1 cellular context compared by ENCODE assay signal in the genomic region with DNA sequence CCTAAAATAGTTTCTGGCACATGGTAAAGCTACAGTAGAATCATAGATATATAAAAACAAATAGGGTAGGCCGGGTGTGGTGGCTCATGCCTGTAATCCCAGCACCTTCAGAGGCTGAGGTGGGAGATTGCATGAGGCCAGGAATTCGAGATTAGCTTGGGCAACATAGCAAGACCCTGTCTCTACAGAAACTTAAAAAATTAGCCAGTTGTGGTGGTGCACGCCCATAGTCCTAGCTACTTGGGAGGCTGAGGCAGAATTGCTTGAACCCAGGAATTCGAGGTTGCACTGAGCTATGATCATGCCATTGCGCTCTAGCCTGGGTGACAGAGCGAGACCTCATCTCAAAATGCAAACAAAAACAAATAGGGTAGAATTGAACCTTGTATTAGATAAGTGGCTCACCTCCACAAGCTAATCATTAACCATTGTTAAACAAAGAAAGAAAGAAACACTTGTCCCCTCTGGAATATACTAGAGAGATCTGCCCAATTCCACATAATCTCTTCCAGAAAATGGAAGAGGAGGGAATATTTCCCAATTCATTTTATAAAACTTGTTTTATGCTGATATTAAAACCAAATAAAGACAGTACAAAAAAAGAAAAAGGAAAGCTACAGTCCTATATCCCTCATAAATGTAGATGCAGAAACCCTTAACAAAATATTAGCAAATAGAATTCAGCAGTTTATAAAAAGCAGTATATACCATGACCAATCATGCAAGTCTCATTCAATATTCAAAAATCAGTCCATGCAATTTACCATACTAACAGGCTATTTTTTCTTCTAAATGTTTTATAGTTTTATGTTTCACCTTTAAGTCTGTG.
TF ChIP-seq lines count a peak whose summit lies in the region.

No MANE protein-coding gene starts in this region.

TF ChIP-seq in HepG2, 621 proteins besides CTCF, POLR2A, EP300 and RAD21 (continued from another document and continues in another):
- TF ChIP-seq, protein P1, sequence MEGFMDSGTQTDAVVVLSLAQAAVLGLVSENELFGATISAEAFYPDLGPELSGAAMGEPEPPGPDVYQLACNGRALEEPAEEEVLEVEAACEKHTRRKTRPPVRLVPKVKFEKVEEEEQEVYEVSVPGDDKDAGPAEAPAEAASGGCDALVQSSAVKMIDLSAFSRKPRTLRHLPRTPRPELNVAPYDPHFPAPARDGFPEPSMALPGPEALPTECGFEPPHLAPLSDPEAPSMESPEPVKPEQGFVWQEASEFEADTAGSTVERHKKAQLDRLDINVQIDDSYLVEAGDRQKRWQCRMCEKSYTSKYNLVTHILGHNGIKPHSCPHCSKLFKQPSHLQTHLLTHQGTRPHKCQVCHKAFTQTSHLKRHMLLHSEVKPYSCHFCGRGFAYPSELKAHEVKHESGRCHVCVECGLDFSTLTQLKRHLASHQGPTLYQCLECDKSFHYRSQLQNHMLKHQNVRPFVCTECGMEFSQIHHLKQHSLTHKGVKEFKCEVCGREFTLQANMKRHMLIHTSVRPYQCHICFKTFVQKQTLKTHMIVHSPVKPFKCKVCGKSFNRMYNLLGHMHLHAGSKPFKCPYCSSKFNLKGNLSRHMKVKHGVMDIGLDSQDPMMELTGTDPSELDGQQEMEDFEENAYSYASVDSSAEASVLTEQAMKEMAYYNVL (CRISPR knock-in tag; IDR thresholded peaks at IDR 0.05; ENCODE audit: borderline replicate concordance) = no peak
- TF ChIP-seq ZSCAN9 (CRISPR knock-in tag; IDR thresholded peaks at IDR 0.05; ENCODE audit: borderline replicate concordance) = peak; percentile 61
- no peak for TF ChIP-seq ZNF17 (CRISPR knock-in tag; IDR thresholded peaks at IDR 0.05)
- TF ChIP-seq, protein P2, sequence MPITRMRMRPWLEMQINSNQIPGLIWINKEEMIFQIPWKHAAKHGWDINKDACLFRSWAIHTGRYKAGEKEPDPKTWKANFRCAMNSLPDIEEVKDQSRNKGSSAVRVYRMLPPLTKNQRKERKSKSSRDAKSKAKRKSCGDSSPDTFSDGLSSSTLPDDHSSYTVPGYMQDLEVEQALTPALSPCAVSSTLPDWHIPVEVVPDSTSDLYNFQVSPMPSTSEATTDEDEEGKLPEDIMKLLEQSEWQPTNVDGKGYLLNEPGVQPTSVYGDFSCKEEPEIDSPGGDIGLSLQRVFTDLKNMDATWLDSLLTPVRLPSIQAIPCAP (CRISPR knock-in tag; IDR thresholded peaks at IDR 0.05; ENCODE audit: low read depth) = no peak
- TF ChIP-seq KDM4B (CRISPR knock-in tag; IDR thresholded peaks at IDR 0.05) = peak; percentile 76; the same call in 1 of the 2 replicates
- peak; percentile 76; the same call in 1 of the 2 replicates for TF ChIP-seq FOXJ3 (CRISPR knock-in tag; IDR thresholded peaks at IDR 0.05; ENCODE audit: borderline replicate concordance)
- no peak for TF ChIP-seq ZSCAN31 (CRISPR knock-in tag; IDR thresholded peaks at IDR 0.05; ENCODE audit: low read depth)
- TF ChIP-seq, protein P3, sequence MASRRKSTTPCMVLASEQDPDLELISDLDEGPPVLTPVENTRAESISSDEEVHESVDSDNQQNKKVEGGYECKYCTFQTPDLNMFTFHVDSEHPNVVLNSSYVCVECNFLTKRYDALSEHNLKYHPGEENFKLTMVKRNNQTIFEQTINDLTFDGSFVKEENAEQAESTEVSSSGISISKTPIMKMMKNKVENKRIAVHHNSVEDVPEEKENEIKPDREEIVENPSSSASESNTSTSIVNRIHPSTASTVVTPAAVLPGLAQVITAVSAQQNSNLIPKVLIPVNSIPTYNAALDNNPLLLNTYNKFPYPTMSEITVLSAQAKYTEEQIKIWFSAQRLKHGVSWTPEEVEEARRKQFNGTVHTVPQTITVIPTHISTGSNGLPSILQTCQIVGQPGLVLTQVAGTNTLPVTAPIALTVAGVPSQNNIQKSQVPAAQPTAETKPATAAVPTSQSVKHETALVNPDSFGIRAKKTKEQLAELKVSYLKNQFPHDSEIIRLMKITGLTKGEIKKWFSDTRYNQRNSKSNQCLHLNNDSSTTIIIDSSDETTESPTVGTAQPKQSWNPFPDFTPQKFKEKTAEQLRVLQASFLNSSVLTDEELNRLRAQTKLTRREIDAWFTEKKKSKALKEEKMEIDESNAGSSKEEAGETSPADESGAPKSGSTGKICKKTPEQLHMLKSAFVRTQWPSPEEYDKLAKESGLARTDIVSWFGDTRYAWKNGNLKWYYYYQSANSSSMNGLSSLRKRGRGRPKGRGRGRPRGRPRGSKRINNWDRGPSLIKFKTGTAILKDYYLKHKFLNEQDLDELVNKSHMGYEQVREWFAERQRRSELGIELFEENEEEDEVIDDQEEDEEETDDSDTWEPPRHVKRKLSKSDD (CRISPR knock-in tag; IDR thresholded peaks at IDR 0.05; ENCODE audit: low read depth) = no peak
- peak; percentile 92 for TF ChIP-seq AHR (CRISPR knock-in tag; IDR thresholded peaks at IDR 0.05)
- peak; percentile 87 for TF ChIP-seq REPIN1 (CRISPR knock-in tag; IDR thresholded peaks at IDR 0.05; ENCODE audit: borderline replicate concordance, low read depth)
- TF ChIP-seq, protein P4, sequence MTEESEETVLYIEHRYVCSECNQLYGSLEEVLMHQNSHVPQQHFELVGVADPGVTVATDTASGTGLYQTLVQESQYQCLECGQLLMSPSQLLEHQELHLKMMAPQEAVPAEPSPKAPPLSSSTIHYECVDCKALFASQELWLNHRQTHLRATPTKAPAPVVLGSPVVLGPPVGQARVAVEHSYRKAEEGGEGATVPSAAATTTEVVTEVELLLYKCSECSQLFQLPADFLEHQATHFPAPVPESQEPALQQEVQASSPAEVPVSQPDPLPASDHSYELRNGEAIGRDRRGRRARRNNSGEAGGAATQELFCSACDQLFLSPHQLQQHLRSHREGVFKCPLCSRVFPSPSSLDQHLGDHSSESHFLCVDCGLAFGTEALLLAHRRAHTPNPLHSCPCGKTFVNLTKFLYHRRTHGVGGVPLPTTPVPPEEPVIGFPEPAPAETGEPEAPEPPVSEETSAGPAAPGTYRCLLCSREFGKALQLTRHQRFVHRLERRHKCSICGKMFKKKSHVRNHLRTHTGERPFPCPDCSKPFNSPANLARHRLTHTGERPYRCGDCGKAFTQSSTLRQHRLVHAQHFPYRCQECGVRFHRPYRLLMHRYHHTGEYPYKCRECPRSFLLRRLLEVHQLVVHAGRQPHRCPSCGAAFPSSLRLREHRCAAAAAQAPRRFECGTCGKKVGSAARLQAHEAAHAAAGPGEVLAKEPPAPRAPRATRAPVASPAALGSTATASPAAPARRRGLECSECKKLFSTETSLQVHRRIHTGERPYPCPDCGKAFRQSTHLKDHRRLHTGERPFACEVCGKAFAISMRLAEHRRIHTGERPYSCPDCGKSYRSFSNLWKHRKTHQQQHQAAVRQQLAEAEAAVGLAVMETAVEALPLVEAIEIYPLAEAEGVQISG (CRISPR knock-in tag; IDR thresholded peaks at IDR 0.05) = peak; percentile 79
- peak; percentile 94 for TF ChIP-seq RXRB (CRISPR knock-in tag; IDR thresholded peaks at IDR 0.05; ENCODE audit: borderline replicate concordance)
- TF ChIP-seq ZFX (CRISPR knock-in tag; IDR thresholded peaks at IDR 0.05; ENCODE audit: low read depth) = 0 out of 2 replicates have a peak, but pooled peaks have one; percentile 23
- peak; percentile 93 for TF ChIP-seq ASH2L (IDR thresholded peaks at IDR 0.05; ENCODE audit: insufficient read length, low read depth, low read length)
- TF ChIP-seq, protein P5, sequence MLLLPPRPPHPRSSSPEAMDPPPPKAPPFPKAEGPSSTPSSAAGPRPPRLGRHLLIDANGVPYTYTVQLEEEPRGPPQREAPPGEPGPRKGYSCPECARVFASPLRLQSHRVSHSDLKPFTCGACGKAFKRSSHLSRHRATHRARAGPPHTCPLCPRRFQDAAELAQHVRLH (CRISPR knock-in tag; IDR thresholded peaks at IDR 0.05; ENCODE audit: borderline replicate concordance, low read depth) = peak; percentile 95; the same call in 1 of the 2 replicates
- TF ChIP-seq, protein P6, sequence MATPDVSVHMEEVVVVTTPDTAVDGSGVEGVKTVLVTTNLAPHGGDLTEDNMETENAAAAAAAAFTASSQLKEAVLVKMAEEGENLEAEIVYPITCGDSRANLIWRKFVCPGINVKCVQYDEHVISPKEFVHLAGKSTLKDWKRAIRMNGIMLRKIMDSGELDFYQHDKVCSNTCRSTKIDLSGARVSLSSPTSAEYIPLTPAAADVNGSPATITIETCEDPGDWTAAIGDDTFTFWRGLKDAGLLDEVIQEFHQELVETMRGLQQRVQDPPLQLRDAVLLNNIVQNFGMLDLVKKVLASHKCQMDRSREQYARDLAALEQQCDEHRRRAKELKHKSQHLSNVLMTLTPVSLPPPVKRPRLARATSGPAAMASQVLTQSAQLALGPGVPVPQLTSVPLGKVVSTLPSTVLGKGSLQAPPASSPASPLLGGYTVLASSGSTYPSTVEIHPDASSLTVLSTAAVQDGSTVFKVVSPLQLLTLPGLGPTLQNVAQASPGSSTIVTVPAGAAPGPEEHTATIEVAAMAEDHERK (CRISPR knock-in tag; IDR thresholded peaks at IDR 0.05; ENCODE audit: low read depth) = no peak
- no peak for TF ChIP-seq PRPF4 (IDR thresholded peaks at IDR 0.05; ENCODE audit: low read depth, low read length, poor library complexity, severe bottlenecking)
- TF ChIP-seq ZFP36L2 (CRISPR knock-in tag; IDR thresholded peaks at IDR 0.05) = no peak
- TF ChIP-seq, protein P7, sequence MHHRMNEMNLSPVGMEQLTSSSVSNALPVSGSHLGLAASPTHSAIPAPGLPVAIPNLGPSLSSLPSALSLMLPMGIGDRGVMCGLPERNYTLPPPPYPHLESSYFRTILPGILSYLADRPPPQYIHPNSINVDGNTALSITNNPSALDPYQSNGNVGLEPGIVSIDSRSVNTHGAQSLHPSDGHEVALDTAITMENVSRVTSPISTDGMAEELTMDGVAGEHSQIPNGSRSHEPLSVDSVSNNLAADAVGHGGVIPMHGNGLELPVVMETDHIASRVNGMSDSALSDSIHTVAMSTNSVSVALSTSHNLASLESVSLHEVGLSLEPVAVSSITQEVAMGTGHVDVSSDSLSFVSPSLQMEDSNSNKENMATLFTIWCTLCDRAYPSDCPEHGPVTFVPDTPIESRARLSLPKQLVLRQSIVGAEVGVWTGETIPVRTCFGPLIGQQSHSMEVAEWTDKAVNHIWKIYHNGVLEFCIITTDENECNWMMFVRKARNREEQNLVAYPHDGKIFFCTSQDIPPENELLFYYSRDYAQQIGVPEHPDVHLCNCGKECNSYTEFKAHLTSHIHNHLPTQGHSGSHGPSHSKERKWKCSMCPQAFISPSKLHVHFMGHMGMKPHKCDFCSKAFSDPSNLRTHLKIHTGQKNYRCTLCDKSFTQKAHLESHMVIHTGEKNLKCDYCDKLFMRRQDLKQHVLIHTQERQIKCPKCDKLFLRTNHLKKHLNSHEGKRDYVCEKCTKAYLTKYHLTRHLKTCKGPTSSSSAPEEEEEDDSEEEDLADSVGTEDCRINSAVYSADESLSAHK (CRISPR knock-in tag; IDR thresholded peaks at IDR 0.05; ENCODE audit: borderline replicate concordance) = no peak
- TF ChIP-seq ZNF644 (CRISPR knock-in tag; IDR thresholded peaks at IDR 0.05; ENCODE audit: low read depth) = peak; percentile 95
- 0 out of 2 replicates have a peak, but pooled peaks have one; percentile 30 for TF ChIP-seq MAZ (IDR thresholded peaks at IDR 0.05; ENCODE audit: borderline replicate concordance, low read depth, low read length)
- TF ChIP-seq MAZ (CRISPR knock-in tag; IDR thresholded peaks at IDR 0.05; ENCODE audit: low read depth) = no peak; the same call in 1 of the 2 replicates
- TF ChIP-seq GATAD1 (CRISPR knock-in tag; IDR thresholded peaks at IDR 0.05) = peak; percentile 77; the same call in 1 of the 2 replicates
- TF ChIP-seq HMGA1 (CRISPR knock-in tag; conservative IDR thresholded peaks at IDR 0.05) = no peak; the same call in 1 of the 2 replicates
- TF ChIP-seq RARA (CRISPR knock-in tag; IDR thresholded peaks at IDR 0.05) = peak; percentile 92
- no peak; the same call in none of the 2 replicates for TF ChIP-seq ARNT2 (CRISPR knock-in tag; IDR thresholded peaks at IDR 0.05; ENCODE audit: low read depth)
- TF ChIP-seq ZNF780A (CRISPR knock-in tag; IDR thresholded peaks at IDR 0.05) = no peak
- no peak for TF ChIP-seq CREB1 (IDR thresholded peaks at IDR 0.05)
- no peak for TF ChIP-seq CREB1 (CRISPR knock-in tag; IDR thresholded peaks at IDR 0.05)
- TF ChIP-seq CEBPB (IDR thresholded peaks at IDR 0.05; ENCODE audit: borderline replicate concordance, low read depth, low read length) = no peak
- TF ChIP-seq, protein P8, sequence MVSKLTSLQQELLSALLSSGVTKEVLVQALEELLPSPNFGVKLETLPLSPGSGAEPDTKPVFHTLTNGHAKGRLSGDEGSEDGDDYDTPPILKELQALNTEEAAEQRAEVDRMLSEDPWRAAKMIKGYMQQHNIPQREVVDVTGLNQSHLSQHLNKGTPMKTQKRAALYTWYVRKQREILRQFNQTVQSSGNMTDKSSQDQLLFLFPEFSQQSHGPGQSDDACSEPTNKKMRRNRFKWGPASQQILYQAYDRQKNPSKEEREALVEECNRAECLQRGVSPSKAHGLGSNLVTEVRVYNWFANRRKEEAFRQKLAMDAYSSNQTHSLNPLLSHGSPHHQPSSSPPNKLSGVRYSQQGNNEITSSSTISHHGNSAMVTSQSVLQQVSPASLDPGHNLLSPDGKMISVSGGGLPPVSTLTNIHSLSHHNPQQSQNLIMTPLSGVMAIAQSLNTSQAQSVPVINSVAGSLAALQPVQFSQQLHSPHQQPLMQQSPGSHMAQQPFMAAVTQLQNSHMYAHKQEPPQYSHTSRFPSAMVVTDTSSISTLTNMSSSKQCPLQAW (CRISPR knock-in tag; IDR thresholded peaks at IDR 0.05) = peak; percentile 99
- TF ChIP-seq ZNF672 (CRISPR knock-in tag; IDR thresholded peaks at IDR 0.05) = no peak
- TF ChIP-seq, protein P9, sequence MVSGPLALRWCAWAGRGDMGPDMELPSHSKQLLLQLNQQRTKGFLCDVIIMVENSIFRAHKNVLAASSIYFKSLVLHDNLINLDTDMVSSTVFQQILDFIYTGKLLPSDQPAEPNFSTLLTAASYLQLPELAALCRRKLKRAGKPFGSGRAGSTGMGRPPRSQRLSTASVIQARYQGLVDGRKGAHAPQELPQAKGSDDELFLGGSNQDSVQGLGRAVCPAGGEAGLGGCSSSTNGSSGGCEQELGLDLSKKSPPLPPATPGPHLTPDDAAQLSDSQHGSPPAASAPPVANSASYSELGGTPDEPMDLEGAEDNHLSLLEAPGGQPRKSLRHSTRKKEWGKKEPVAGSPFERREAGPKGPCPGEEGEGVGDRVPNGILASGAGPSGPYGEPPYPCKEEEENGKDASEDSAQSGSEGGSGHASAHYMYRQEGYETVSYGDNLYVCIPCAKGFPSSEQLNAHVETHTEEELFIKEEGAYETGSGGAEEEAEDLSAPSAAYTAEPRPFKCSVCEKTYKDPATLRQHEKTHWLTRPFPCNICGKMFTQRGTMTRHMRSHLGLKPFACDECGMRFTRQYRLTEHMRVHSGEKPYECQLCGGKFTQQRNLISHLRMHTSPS (CRISPR knock-in tag; IDR thresholded peaks at IDR 0.05; ENCODE audit: low read depth) = 0 out of 2 replicates have a peak, but pooled peaks have one; percentile 26
- TF ChIP-seq, protein P10, sequence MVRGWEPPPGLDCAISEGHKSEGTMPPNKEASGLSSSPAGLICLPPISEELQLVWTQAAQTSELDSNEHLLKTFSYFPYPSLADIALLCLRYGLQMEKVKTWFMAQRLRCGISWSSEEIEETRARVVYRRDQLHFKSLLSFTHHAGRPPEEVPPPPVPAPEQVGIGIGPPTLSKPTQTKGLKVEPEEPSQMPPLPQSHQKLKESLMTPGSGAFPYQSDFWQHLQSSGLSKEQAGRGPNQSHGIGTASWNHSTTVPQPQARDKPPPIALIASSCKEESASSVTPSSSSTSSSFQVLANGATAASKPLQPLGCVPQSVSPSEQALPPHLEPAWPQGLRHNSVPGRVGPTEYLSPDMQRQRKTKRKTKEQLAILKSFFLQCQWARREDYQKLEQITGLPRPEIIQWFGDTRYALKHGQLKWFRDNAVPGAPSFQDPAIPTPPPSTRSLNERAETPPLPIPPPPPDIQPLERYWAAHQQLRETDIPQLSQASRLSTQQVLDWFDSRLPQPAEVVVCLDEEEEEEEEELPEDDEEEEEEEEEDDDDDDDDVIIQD (CRISPR knock-in tag; IDR thresholded peaks at IDR 0.05; ENCODE audit: low read depth) = peak; percentile 99
- TF ChIP-seq YY1 (IDR thresholded peaks at IDR 0.05; ENCODE audit: insufficient read depth, insufficient replicate concordance, low read depth, low read length) = no peak
